Comparison of ENCODE assay signal across 18 cellular contexts in genomic region chr1:111961773-111962565, GRCh38. TPM values are rescaled to one million over a fixed set of nuclear protein-coding genes. Genes with fewer than 3 reads are reported as not detected.
DNase-seq lines count a peak whose midpoint lies in the region; ATAC-seq and TF ChIP-seq lines count a peak whose summit lies in the region.
"Had no signal": no experiment of that assay in that cellular context is flagged by ENCODE, and none has a peak within 500 bp of the region (broad histone marks: within the 10 kb centered on the region; RNA-seq: fewer than 3 reads in every experiment).

No MANE protein-coding gene starts in this region.

- no peak overlapping the region for H3K4me3 ChIP-seq in left ventricle myocardium inferior
- H3K4me3 ChIP-seq: gastrocnemius medialis, neural progenitor cell, thoracic aorta, uterus had no signal

- TF ChIP-seq CTCF in left ventricle myocardium inferior (IDR thresholded peaks at IDR 0.05; ENCODE audit: borderline replicate concordance) = no peak

- no peaks in the 10 kb centered on the region for H3K9me3 ChIP-seq in left ventricle myocardium inferior (replicated peaks)
- H3K9me3 ChIP-seq: gastrocnemius medialis, thoracic aorta, uterus had no signal

- intact Hi-C loops in left ventricle myocardium inferior (cut with micrococcal nuclease) = no loop called here
- intact Hi-C loops in posterior cingulate gyrus (cut with DNase I) = no loop called here

- H3K27ac ChIP-seq in left ventricle myocardium inferior (replicated peaks) = peak overlapping the region; percentile 50
- H3K27ac ChIP-seq: neural progenitor cell, thoracic aorta, uterus had no signal

- peaks cover 82% of the 10 kb centered on the region for H3K4me1 ChIP-seq in left ventricle myocardium inferior
- H3K4me1 ChIP-seq: uterus had no signal

- no peaks in the 10 kb centered on the region for H3K27me3 ChIP-seq in left ventricle myocardium inferior (ENCODE audit: low read depth)
- H3K27me3 ChIP-seq: gastrocnemius medialis, neural progenitor cell, uterus had no signal

- no peaks in the 10 kb centered on the region for H3K36me3 ChIP-seq in left ventricle myocardium inferior
- H3K36me3 ChIP-seq: gastrocnemius medialis, neural progenitor cell, thoracic aorta, uterus had no signal

- DNase-seq in NCI-H1092 (lab: John Stamatoyannopoulos, UW) (peak; percentile 59), anterior cingulate cortex (lab: John Stamatoyannopoulos, UW) (peak in 41 of 58 donors; percentile 5 to 69 (median 35)), left ventricle myocardium inferior (peak; percentile 45), posterior cingulate gyrus (peak in 9 of 10 donors; percentile 29 to 92 (median 54)), NOMO-1 (lab: John Stamatoyannopoulos, UW; ENCODE audit: unreplicated experiment in 2 of 2) (no peak)
- DNase-seq in stimulated activated CD4-positive, alpha-beta T cell treated with anti-CD3 and anti-CD28 coated beads, Interleukin-4, amount 100 ng/mL, for 4 hours = no peak
- DNase-seq: activated CD4-positive, alpha-beta T cell treated with anti-CD3 and anti-CD28 coated beads for 36 hours; activated naive CD4-positive, alpha-beta T cell; activated T-cell treated with anti-CD3 and anti-CD28 coated beads, Interleukin-2, amount 50 U/mL, for 4 hours; CD4-positive, CD25-positive, alpha-beta regulatory T cell; NCI-H2107; stimulated activated naive CD4-positive, alpha-beta T cell treated with Interleukin-2 at 50 U/mL for 16 hours; uterus had no signal

- ATAC-seq in HG02610 (IDR thresholded peaks at IDR 0.05; ENCODE audit: unreplicated experiment) = no peak
- ATAC-seq: activated CD4-positive, alpha-beta T cell treated with anti-CD3 and anti-CD28 coated beads for 36 hours; activated T-cell treated with anti-CD3 and anti-CD28 coated beads, Interleukin-2, amount 50 U/mL, for 4 hours had no signal

RNA-seq across cellular contexts. Expression of gene KCND3, which starts 27.5 kb away (rescaled TPM):
- total RNA-seq in left ventricle myocardium inferior = 19.2 TPM
- total RNA-seq: activated CD4-positive, alpha-beta T cell treated with anti-CD3 and anti-CD28 coated beads for 36 hours; activated T-cell treated with anti-CD3 and anti-CD28 coated beads, Interleukin-2, amount 50 U/mL, for 4 hours; T-helper 1 cell treated with Interleukin-12 subunit alpha and Interleukin-12 subunit beta and Interleukin-4 antibody, amounts not matched to agents 30 ng/mL and 1 ng/mL, for 36 hours had no signal

Comparison
In these comparisons a context has a peak if more than half of its experiments do, and no peak if none do; other contexts are left out.
1. DNase-seq: peak in NCI-H1092 (single experiment), anterior cingulate cortex (41 of 58), left ventricle myocardium inferior (single experiment) and posterior cingulate gyrus (9 of 10); none in stimulated activated CD4-positive, alpha-beta T cell treated with anti-CD3 and anti-CD28 coated beads, Interleukin-4, amount 100 ng/mL, for 4 hours (0 of 2) and NOMO-1 (0 of 2).